1 cellular context compared by ENCODE assay signal in genomic region chr14:102318781-102319276, GRCh38.
TF ChIP-seq lines count a peak whose summit lies in the region.

No MANE protein-coding gene starts in this region.

TF ChIP-seq in K562, 482 proteins besides CTCF, POLR2A, EP300 and RAD21:
- TF ChIP-seq LARP7 (IDR thresholded peaks at IDR 0.05) (no peak), ZBTB11 (CRISPR knock-in tag; IDR thresholded peaks at IDR 0.05) (no peak), HMGN3 (IDR thresholded peaks at IDR 0.05; ENCODE audit: borderline replicate concordance, extremely low read depth, insufficient read length, low read depth, low read length) (no peak), NFIX (CRISPR knock-in tag; IDR thresholded peaks at IDR 0.05; ENCODE audit: low read depth) (no peak), RBM25 (IDR thresholded peaks at IDR 0.05; ENCODE audit: low read depth, low read length, severe bottlenecking) (no peak), EGR1 (conservative IDR thresholded peaks at IDR 0.05) (no peak), PHF21A (IDR thresholded peaks at IDR 0.05; ENCODE audit: borderline replicate concordance, low read depth) (no peak), KAT8 (IDR thresholded peaks at IDR 0.05; ENCODE audit: low read depth) (no peak), ATF2 (CRISPR knock-in tag; IDR thresholded peaks at IDR 0.05) (no peak), TEAD4 (IDR thresholded peaks at IDR 0.05; ENCODE audit: low read length) (no peak), TEAD4 (CRISPR knock-in tag; IDR thresholded peaks at IDR 0.05; ENCODE audit: borderline replicate concordance) (no peak), CEBPB (tag; IDR thresholded peaks at IDR 0.05) (peak; percentile 60), ZNF668 (CRISPR knock-in tag; IDR thresholded peaks at IDR 0.05) (no peak), MED1 (CRISPR knock-in tag; IDR thresholded peaks at IDR 0.05; ENCODE audit: borderline replicate concordance) (peak; percentile 62; the same call in 1 of the 2 replicates), RNF219 (CRISPR knock-in tag; IDR thresholded peaks at IDR 0.05) (no peak), ZNF24 (IDR thresholded peaks at IDR 0.05) (peak; percentile 79; the same call in 1 of the 2 replicates), ZBTB2 (IDR thresholded peaks at IDR 0.05) (no peak), BRCA1 (IDR thresholded peaks at IDR 0.05) (no peak), BRCA1 (CRISPR knock-in tag; IDR thresholded peaks at IDR 0.05) (0 out of 2 replicates have a peak, but pooled peaks have one; percentile 53), ZNF408 (CRISPR knock-in tag; IDR thresholded peaks at IDR 0.05; ENCODE audit: low read depth) (no peak), ZC3H8 (IDR thresholded peaks at IDR 0.05) (no peak), E2F5 (CRISPR knock-in tag; IDR thresholded peaks at IDR 0.05) (no peak), TCFL5 (CRISPR knock-in tag; conservative IDR thresholded peaks at IDR 0.05) (no peak), MYNN (IDR thresholded peaks at IDR 0.05) (no peak), MYNN (CRISPR knock-in tag; IDR thresholded peaks at IDR 0.05) (no peak), ZC3H4 (CRISPR knock-in tag; IDR thresholded peaks at IDR 0.05; ENCODE audit: borderline replicate concordance) (0 out of 2 replicates have a peak, but pooled peaks have one; percentile 62), TEAD1 (CRISPR knock-in tag; IDR thresholded peaks at IDR 0.05) (no peak), CBFA2T2 (conservative IDR thresholded peaks at IDR 0.05) (no peak), CLOCK (CRISPR knock-in tag; IDR thresholded peaks at IDR 0.05; ENCODE audit: borderline replicate concordance) (no peak), STAG1 (CRISPR knock-in tag; IDR thresholded peaks at IDR 0.05; ENCODE audit: borderline replicate concordance) (no peak), RFX5 (IDR thresholded peaks at IDR 0.05; ENCODE audit: low read depth, low read length) (no peak), ID3 (CRISPR knock-in tag; IDR thresholded peaks at IDR 0.05) (no peak), ID3 (tag; IDR thresholded peaks at IDR 0.05) (no peak), ZNF639 (CRISPR knock-in tag; conservative IDR thresholded peaks at IDR 0.05 in 1 of 2, IDR thresholded peaks at IDR 0.05 in 1 of 2) (no peak), CEBPG (CRISPR knock-in tag; IDR thresholded peaks at IDR 0.05) (peak; percentile 59; the same call in 1 of the 2 replicates), CEBPG (tag; conservative IDR thresholded peaks at IDR 0.05 in 1 of 2, IDR thresholded peaks at IDR 0.05 in 1 of 2) (peak in 1 of 2 experiments; percentile 38; a peak in 1 of 4 replicates), ZNF347 (CRISPR knock-in tag; IDR thresholded peaks at IDR 0.05; ENCODE audit: low read depth) (no peak), AFF1 (IDR thresholded peaks at IDR 0.05; ENCODE audit: low read depth in 1 of 2, partially characterized antibody in 2 of 2) (no peak)
TF ChIP-seq in K562: peak in this region for 6.
